Comparison of ENCODE assay signal across 1 cellular context in the genomic region with DNA sequence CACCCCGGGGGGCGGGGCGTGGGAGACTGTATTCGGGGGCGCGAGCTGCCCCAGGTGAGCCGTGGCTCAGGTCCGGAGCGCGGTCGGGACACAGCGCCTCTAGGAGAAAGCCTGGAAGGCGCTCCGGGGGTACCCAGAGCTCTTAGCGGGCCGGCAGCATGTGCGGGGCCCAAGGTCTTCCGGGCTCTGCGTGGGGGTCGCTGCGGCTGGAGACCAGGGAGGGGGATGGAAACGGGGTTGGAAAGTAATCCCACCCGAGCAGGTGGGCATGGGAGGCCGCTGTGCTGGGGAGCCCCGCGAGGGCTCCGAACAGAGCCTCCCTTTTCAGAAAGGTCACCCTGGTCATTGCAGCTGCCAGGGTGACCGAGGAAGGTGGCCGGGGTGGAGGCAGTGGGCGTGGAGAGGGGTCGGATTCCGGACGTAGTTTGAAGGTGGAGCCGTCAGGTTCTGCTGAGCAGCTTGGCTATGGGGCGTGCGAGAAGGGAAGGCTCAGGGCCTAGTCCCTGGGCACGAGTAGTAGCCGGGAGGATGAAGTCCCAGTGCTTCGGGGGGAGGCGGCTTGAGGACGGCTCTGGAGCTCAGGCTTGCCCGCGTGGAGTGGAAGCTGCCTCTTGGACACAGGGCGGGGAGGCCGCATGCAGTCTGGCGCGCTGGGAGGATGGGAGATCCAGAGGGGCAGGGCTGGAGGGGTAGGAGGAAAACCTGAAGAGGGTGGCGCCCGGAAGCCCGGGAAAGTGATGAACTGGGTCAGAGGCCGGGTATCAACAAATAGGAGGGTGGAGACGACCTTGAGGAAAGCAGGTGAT.
TF ChIP-seq lines count a peak whose summit lies in the region.

Gene SIRT5 (plus strand): TSS at position 31 of the 806 bp plus-strand sequence. CDS start 9,510 bp downstream, outside the sequence.

TF ChIP-seq in GM12878, 131 proteins besides CTCF, POLR2A, EP300 and RAD21 (continued from another document and continues in another):
- no peak for TF ChIP-seq PRDM15 (CRISPR knock-in tag; IDR thresholded peaks at IDR 0.05)
- peak; percentile 2; the same call in 1 of the 2 replicates for TF ChIP-seq BCL11A (IDR thresholded peaks at IDR 0.05; ENCODE audit: low read depth, low read length)
- TF ChIP-seq RCOR1 (conservative IDR thresholded peaks at IDR 0.05; ENCODE audit: low read depth, low read length): no peak
- no peak for TF ChIP-seq SP1 (IDR thresholded peaks at IDR 0.05; ENCODE audit: low read depth, low read length)
- TF ChIP-seq, protein P1, sequence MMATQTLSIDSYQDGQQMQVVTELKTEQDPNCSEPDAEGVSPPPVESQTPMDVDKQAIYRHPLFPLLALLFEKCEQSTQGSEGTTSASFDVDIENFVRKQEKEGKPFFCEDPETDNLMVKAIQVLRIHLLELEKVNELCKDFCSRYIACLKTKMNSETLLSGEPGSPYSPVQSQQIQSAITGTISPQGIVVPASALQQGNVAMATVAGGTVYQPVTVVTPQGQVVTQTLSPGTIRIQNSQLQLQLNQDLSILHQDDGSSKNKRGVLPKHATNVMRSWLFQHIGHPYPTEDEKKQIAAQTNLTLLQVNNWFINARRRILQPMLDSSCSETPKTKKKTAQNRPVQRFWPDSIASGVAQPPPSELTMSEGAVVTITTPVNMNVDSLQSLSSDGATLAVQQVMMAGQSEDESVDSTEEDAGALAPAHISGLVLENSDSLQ (IDR thresholded peaks at IDR 0.05): no peak
- no peak for TF ChIP-seq JUND (IDR thresholded peaks at IDR 0.05; ENCODE audit: low read depth, low read length)
- TF ChIP-seq, protein P2, sequence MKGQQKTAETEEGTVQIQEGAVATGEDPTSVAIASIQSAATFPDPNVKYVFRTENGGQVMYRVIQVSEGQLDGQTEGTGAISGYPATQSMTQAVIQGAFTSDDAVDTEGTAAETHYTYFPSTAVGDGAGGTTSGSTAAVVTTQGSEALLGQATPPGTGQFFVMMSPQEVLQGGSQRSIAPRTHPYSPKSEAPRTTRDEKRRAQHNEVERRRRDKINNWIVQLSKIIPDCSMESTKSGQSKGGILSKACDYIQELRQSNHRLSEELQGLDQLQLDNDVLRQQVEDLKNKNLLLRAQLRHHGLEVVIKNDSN (IDR thresholded peaks at IDR 0.05; ENCODE audit: borderline replicate concordance, extremely low read length, insufficient read depth, low read depth, low read length): no peak
- no peak for TF ChIP-seq SIX5 (IDR thresholded peaks at IDR 0.05; ENCODE audit: low read depth, low read length, severe bottlenecking)
- TF ChIP-seq PBX3 (IDR thresholded peaks at IDR 0.05; ENCODE audit: insufficient replicate concordance, low read depth, low read length): no peak
- TF ChIP-seq ZBED1 (IDR thresholded peaks at IDR 0.05; ENCODE audit: borderline replicate concordance): no peak
- no peak for TF ChIP-seq PAX5 (IDR thresholded peaks at IDR 0.05; ENCODE audit: borderline replicate concordance, low read depth, low read length)
- peak; percentile 64 for TF ChIP-seq SMARCA5 (IDR thresholded peaks at IDR 0.05)
- TF ChIP-seq YBX1 (IDR thresholded peaks at IDR 0.05): no peak
- 0 out of 2 replicates have a peak, but pooled peaks have one; percentile 21 for TF ChIP-seq TCF12 (IDR thresholded peaks at IDR 0.05; ENCODE audit: low read depth, low read length)
- TF ChIP-seq MYC (IDR thresholded peaks at IDR 0.05; ENCODE audit: insufficient read depth, insufficient read length, insufficient replicate concordance, low read length, severe bottlenecking): no peak
- no peak for TF ChIP-seq STAT3 (IDR thresholded peaks at IDR 0.05; ENCODE audit: low read depth, low read length)
- TF ChIP-seq NRF1 (conservative IDR thresholded peaks at IDR 0.05; ENCODE audit: low read depth, low read length): no peak
- TF ChIP-seq SMC3 (IDR thresholded peaks at IDR 0.05; ENCODE audit: borderline replicate concordance, low read length): no peak
- TF ChIP-seq BACH1 (IDR thresholded peaks at IDR 0.05; ENCODE audit: borderline replicate concordance): peak; percentile 26; the same call in 1 of the 2 replicates
- TF ChIP-seq CHD1 (IDR thresholded peaks at IDR 0.05; ENCODE audit: low read depth, low read length): no peak
- TF ChIP-seq CHD2 (IDR thresholded peaks at IDR 0.05; ENCODE audit: borderline replicate concordance, low read depth, low read length): no peak
- no peak for TF ChIP-seq ZBTB11 (CRISPR knock-in tag; IDR thresholded peaks at IDR 0.05)
- TF ChIP-seq ZZZ3 (IDR thresholded peaks at IDR 0.05; ENCODE audit: control insufficient read depth, insufficient read length, low read depth): no peak
- no peak for TF ChIP-seq E2F8 (IDR thresholded peaks at IDR 0.05; ENCODE audit: low read depth, partially characterized antibody)
- peak; percentile 45; the same call in 1 of the 2 replicates for TF ChIP-seq DPF2 (IDR thresholded peaks at IDR 0.05)
- peak; percentile 39; the same call in 1 of the 2 replicates for TF ChIP-seq NR2C1 (IDR thresholded peaks at IDR 0.05)
- no peak for TF ChIP-seq SMAD1 (IDR thresholded peaks at IDR 0.05; ENCODE audit: low read depth, partially characterized antibody)
- TF ChIP-seq, protein P3, sequence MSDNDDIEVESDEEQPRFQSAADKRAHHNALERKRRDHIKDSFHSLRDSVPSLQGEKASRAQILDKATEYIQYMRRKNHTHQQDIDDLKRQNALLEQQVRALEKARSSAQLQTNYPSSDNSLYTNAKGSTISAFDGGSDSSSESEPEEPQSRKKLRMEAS (IDR thresholded peaks at IDR 0.05; ENCODE audit: low read depth, low read length): 0 out of 2 replicates have a peak, but pooled peaks have one; percentile 4
- no peak for TF ChIP-seq SREBF2 (IDR thresholded peaks at IDR 0.05; ENCODE audit: low read length)
- peak; percentile 3; the same call in 1 of the 2 replicates for TF ChIP-seq IRF4 (IDR thresholded peaks at IDR 0.05; ENCODE audit: low read depth, low read length)
- TF ChIP-seq BRCA1 (IDR thresholded peaks at IDR 0.05; ENCODE audit: low read depth, low read length): no peak
- peak; percentile 78 for TF ChIP-seq GATAD2B (conservative IDR thresholded peaks at IDR 0.05; ENCODE audit: low read depth)
- TF ChIP-seq ZNF207 (IDR thresholded peaks at IDR 0.05; ENCODE audit: borderline replicate concordance): no peak
- TF ChIP-seq, protein P4, sequence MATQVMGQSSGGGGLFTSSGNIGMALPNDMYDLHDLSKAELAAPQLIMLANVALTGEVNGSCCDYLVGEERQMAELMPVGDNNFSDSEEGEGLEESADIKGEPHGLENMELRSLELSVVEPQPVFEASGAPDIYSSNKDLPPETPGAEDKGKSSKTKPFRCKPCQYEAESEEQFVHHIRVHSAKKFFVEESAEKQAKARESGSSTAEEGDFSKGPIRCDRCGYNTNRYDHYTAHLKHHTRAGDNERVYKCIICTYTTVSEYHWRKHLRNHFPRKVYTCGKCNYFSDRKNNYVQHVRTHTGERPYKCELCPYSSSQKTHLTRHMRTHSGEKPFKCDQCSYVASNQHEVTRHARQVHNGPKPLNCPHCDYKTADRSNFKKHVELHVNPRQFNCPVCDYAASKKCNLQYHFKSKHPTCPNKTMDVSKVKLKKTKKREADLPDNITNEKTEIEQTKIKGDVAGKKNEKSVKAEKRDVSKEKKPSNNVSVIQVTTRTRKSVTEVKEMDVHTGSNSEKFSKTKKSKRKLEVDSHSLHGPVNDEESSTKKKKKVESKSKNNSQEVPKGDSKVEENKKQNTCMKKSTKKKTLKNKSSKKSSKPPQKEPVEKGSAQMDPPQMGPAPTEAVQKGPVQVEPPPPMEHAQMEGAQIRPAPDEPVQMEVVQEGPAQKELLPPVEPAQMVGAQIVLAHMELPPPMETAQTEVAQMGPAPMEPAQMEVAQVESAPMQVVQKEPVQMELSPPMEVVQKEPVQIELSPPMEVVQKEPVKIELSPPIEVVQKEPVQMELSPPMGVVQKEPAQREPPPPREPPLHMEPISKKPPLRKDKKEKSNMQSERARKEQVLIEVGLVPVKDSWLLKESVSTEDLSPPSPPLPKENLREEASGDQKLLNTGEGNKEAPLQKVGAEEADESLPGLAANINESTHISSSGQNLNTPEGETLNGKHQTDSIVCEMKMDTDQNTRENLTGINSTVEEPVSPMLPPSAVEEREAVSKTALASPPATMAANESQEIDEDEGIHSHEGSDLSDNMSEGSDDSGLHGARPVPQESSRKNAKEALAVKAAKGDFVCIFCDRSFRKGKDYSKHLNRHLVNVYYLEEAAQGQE (IDR thresholded peaks at IDR 0.05; ENCODE audit: low read depth, low read length): 0 out of 2 replicates have a peak, but pooled peaks have one; percentile 21
- no peak for TF ChIP-seq ZNF24 (IDR thresholded peaks at IDR 0.05)
